In the genomic region with DNA sequence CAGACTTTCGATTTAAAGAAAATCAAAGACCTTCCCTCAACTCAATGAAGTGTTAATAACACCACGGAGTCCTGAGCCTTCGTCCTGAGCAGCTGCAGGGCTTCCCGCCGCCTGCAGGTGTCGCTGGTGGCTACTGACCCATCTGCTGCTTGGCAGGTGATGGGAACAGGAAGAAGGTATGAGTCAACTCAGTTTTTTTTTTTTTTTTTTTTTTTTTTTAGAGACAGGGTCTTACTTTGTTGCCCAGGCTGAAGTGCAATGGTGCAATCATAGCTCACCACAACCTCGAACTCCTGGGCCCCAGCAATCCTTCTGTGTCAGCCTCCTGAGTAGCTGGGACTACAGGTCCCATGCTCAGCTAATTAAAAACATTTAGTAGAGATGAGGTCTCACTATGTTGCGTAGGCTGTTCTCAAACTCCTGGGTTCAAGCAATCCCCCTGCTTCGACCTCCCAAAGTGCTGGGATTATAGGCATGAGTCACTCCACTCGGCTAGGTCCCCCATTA, we compare ENCODE assay signal across 8 cellular contexts.
DNase-seq lines count a peak whose midpoint lies in the region; ATAC-seq and TF ChIP-seq lines count a peak whose summit lies in the region.

No MANE protein-coding gene starts in this region.

- ATAC-seq in effector memory CD8-positive, alpha-beta T cell (replicated peaks), result peak; percentile 93
- peak; percentile 41 to 64 for ATAC-seq in naive B cell (ENCODE audit: low read depth in 2 of 2)
- ATAC-seq in stimulated activated naive B cell treated with anti-CD40 and anti-IgM and Interleukin-4, amounts not matched to agents 10 μg/mL and 1 μg/mL and 100 μg/mL, for 72 hours (replicated peaks), result peak; percentile 88 to 91

- H3K36me3 Mint-ChIP-seq in HFFc6 (ENCODE audit: low read depth), result no peaks in the 10 kb centered on the region
- H3K36me3 Mint-ChIP-seq in effector memory CD8-positive, alpha-beta T cell (ENCODE audit: insufficient read depth), result peaks cover 3% of the 10 kb centered on the region
- H3K36me3 Mint-ChIP-seq in naive B cell, result no peaks in the 10 kb centered on the region
- no peaks in the 10 kb centered on the region for H3K36me3 Mint-ChIP-seq in stimulated activated naive B cell treated with anti-CD40 and anti-IgM and Interleukin-4, amounts not matched to agents 10 μg/mL and 1 μg/mL and 100 μg/mL, for 72 hours

- H3K27me3 Mint-ChIP-seq in HFFc6 (ENCODE audit: insufficient read depth) (peaks cover 2% of the 10 kb centered on the region), naive B cell (peaks cover 9 to 21% (median 13%) of the 10 kb centered on the region in 3 donors)
- peaks cover 19 to 59% of the 10 kb centered on the region in 2 donors for H3K27me3 Mint-ChIP-seq in effector memory CD8-positive, alpha-beta T cell
- peaks cover 4 to 10% of the 10 kb centered on the region in 2 donors for H3K27me3 Mint-ChIP-seq in stimulated activated naive B cell treated with anti-CD40 and anti-IgM and Interleukin-4, amounts not matched to agents 10 μg/mL and 1 μg/mL and 100 μg/mL, for 72 hours

- H3K4me1 Mint-ChIP-seq in HFFc6 (ENCODE audit: low read depth) (peaks cover 27% of the 10 kb centered on the region), naive B cell (peaks cover 0 to 8% (median 3%) of the 10 kb centered on the region in 3 donors)
- peaks cover 2 to 3% of the 10 kb centered on the region in 2 donors for H3K4me1 Mint-ChIP-seq in effector memory CD8-positive, alpha-beta T cell (ENCODE audit: low read depth in 2 of 2)
- H3K4me1 Mint-ChIP-seq in stimulated activated naive B cell treated with anti-CD40 and anti-IgM and Interleukin-4, amounts not matched to agents 10 μg/mL and 1 μg/mL and 100 μg/mL, for 72 hours, result peaks cover 0 to 6% of the 10 kb centered on the region in 2 donors

- peak; percentile 81 for TF ChIP-seq CTCF in HFFc6 (IDR thresholded peaks at IDR 0.05)

- no peaks in the 10 kb centered on the region for H3K9me3 Mint-ChIP-seq in HFFc6
- H3K9me3 Mint-ChIP-seq in effector memory CD8-positive, alpha-beta T cell, result no peaks in the 10 kb centered on the region
- H3K9me3 Mint-ChIP-seq in naive B cell, result no peaks in the 10 kb centered on the region
- H3K9me3 Mint-ChIP-seq in stimulated activated naive B cell treated with anti-CD40 and anti-IgM and Interleukin-4, amounts not matched to agents 10 μg/mL and 1 μg/mL and 100 μg/mL, for 72 hours, result no peaks in the 10 kb centered on the region

- H3K27ac Mint-ChIP-seq in HFFc6, result no peak overlapping the region
- no peak overlapping the region for H3K27ac Mint-ChIP-seq in effector memory CD8-positive, alpha-beta T cell
- no peak overlapping the region for H3K27ac Mint-ChIP-seq in naive B cell
- no peak overlapping the region for H3K27ac Mint-ChIP-seq in stimulated activated naive B cell treated with anti-CD40 and anti-IgM and Interleukin-4, amounts not matched to agents 10 μg/mL and 1 μg/mL and 100 μg/mL, for 72 hours

- H3K4me3 Mint-ChIP-seq in HFFc6, result no peak overlapping the region
- H3K4me3 Mint-ChIP-seq in effector memory CD8-positive, alpha-beta T cell, result peak overlapping the region in 1 of 2 donors; percentile 21
- peak overlapping the region in 1 of 8 donors; percentile 30 for H3K4me3 Mint-ChIP-seq in naive B cell
- no peak overlapping the region for H3K4me3 Mint-ChIP-seq in stimulated activated naive B cell treated with anti-CD40 and anti-IgM and Interleukin-4, amounts not matched to agents 10 μg/mL and 1 μg/mL and 100 μg/mL, for 72 hours

- DNase-seq in NCI-H2196 (lab: John Stamatoyannopoulos, UW; ENCODE audit: unreplicated experiment) (peak; percentile 1), NCI-H2196 treated with DMSO at 0.1 percent for 48 hours (lab: John Stamatoyannopoulos, UW; ENCODE audit: unreplicated experiment) (no peak), HFFc6 (no peak), NAMALWA (ENCODE audit: low spot score) (peak; percentile 82), naive B cell (peak; percentile 33)
- peak; percentile 37 to 38 for DNase-seq in activated CD4-positive, alpha-beta T cell treated with anti-CD3 and anti-CD28 coated beads, Interleukin-2, amount 50 U/mL, for 4 hours
- peak; percentile 43 to 52 (median 45) for DNase-seq in effector memory CD8-positive, alpha-beta T cell
- peak; percentile 58 for DNase-seq in stimulated activated naive B cell treated with anti-CD40 and anti-IgM and Interleukin-4, amounts not matched to agents 10 μg/mL and 1 μg/mL and 100 μg/mL, for 72 hours

Comparison
In these comparisons a context has a peak if more than half of its experiments do, and no peak if none do; other contexts are left out.
1. DNase-seq: peak in NCI-H2196 (single experiment), NAMALWA (single experiment), activated CD4-positive, alpha-beta T cell treated with anti-CD3 and anti-CD28 coated beads, Interleukin-2, amount 50 U/mL, for 4 hours (2 of 2), effector memory CD8-positive, alpha-beta T cell (3 of 3), naive B cell (single experiment) and stimulated activated naive B cell treated with anti-CD40 and anti-IgM and Interleukin-4, amounts not matched to agents 10 μg/mL and 1 μg/mL and 100 μg/mL, for 72 hours (single experiment); none in NCI-H2196 treated with DMSO at 0.1 percent for 48 hours (single experiment) and HFFc6 (single experiment).
2. Peak in every context shown above with its lines, with median percentiles within 50 percentile points of each other: ATAC-seq.